ENCODE assay signal across 1 cellular context in genomic region chr2:238096311-238097011, GRCh38.
TF ChIP-seq lines count a peak whose summit lies in the region.

No MANE protein-coding gene starts in this region.

TF ChIP-seq in GM23338, 12 proteins besides CTCF, POLR2A, EP300 and RAD21 (continued from another document):
- no peak for TF ChIP-seq ETS1 (IDR thresholded peaks at IDR 0.05)
- no peak for TF ChIP-seq JUNB (IDR thresholded peaks at IDR 0.05; ENCODE audit: unreplicated experiment)
- TF ChIP-seq EZH2phosphoT487 (IDR thresholded peaks at IDR 0.05; ENCODE audit: unreplicated experiment), result no peak
- TF ChIP-seq STAT1 (IDR thresholded peaks at IDR 0.05; ENCODE audit: unreplicated experiment), result no peak
- TF ChIP-seq ZNF114 (CRISPR knock-in tag; IDR thresholded peaks at IDR 0.05), result no peak
- TF ChIP-seq POLR2AphosphoS5 (IDR thresholded peaks at IDR 0.05; ENCODE audit: low read depth), result no peak
- no peak for TF ChIP-seq ZNF331 (CRISPR knock-in tag; IDR thresholded peaks at IDR 0.05; ENCODE audit: low read depth)
- no peak; the same call in 1 of the 2 replicates for TF ChIP-seq ZNF462 (CRISPR knock-in tag; IDR thresholded peaks at IDR 0.05)
